21 cellular contexts compared by ENCODE assay signal in the genomic region with DNA sequence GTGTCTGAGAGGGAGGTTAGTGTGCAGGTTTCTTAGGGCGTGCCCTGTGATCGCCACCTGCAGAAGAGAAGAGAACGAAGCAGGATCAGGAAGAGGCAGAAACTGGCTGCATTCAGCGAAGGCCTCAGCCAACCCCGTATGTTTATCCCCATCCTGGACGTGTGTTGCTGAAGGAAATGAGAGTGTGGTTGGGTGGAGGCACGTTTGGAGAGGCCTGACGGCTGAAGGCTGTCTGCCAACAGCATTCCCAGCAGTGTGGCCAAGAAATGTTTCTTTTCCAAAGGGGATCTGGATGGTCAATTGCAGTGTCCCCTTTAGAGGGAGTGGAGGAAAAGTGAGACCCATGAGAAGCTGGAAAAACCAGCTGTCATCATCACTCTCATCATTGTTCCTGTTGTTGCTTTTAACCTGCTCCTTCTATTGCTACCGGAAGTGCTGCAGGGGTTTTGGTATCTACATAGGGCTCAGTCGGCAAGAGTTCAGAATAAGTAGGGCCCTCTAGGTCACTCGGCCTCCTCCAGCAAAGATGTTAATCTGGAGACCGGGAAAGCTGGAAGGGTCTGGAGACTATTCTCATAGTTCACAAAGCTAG. TPM values are rescaled to one million over a fixed set of nuclear protein-coding genes. Genes with fewer than 3 reads are reported as not detected.
DNase-seq lines count a peak whose midpoint lies in the region; ATAC-seq and TF ChIP-seq lines count a peak whose summit lies in the region.
"Had no signal": no experiment of that assay in that cellular context is flagged by ENCODE, and none has a peak within 500 bp of the region (broad histone marks: within the 10 kb centered on the region; RNA-seq: fewer than 3 reads in every experiment).

No MANE protein-coding gene starts in this region.

- intact Hi-C loops in esophagus muscularis mucosa (cut with DNase I), result no loop called here
- intact Hi-C loops in transverse colon (cut with DNase I; ENCODE audit: low total_unique reads), result no loop called here
- intact Hi-C loops in posterior cingulate gyrus (cut with DNase I), result no loop called here

- DNase-seq in activated effector memory CD4-positive, alpha-beta T cell treated with anti-CD3 and anti-CD28 coated beads, Interleukin-2, amount 50 U/mL, for 16 hours, result peak; percentile 13
- no peak for DNase-seq in activated effector memory CD4-positive, alpha-beta T cell treated with Interleukin-2 at 50 U/mL for 16 hours
- DNase-seq in esophagus muscularis mucosa (ENCODE audit: extremely low spot score) (no peak), mesothelial cell of epicardium (ENCODE audit: low spot score in 2 of 2, unreplicated experiment in 2 of 2) (no peak), transverse colon (no peak), posterior cingulate gyrus (no peak)
- DNase-seq in central memory CD4-positive, alpha-beta T cell, result no peak
- DNase-seq: activated CD4-positive, alpha-beta T cell treated with anti-CD3 and anti-CD28 coated beads for 36 hours; activated naive CD8-positive, alpha-beta T cell treated with anti-CD3 and anti-CD28 coated beads, Interleukin-2, amount 50 U/mL, for 24 hours; Caco-2; Karpas-422; kidney glomerular epithelial cell; NCI-H1092; NCI-H2081 treated with DMSO at 0.1 percent for 48 hours; NCI-H510A treated with DMSO at 0.1 percent for 48 hours; stimulated activated CD4-positive, alpha-beta T cell treated with anti-CD3 and anti-CD28 coated beads, Interleukin-15, amount 100 ng/mL, for 24 hours had no signal

- no peak for TF ChIP-seq CTCF in esophagus muscularis mucosa (IDR thresholded peaks at IDR 0.05)
- TF ChIP-seq CTCF in mesothelial cell of epicardium (IDR thresholded peaks at IDR 0.05; ENCODE audit: unreplicated experiment), result no peak
- TF ChIP-seq CTCF in transverse colon (IDR thresholded peaks at IDR 0.05), result no peak

- no peaks in the 10 kb centered on the region for H3K27me3 Mint-ChIP-seq in mesothelial cell of epicardium (ENCODE audit: low read depth)

- no peaks in the 10 kb centered on the region for H3K9me3 Mint-ChIP-seq in mesothelial cell of epicardium
- H3K9me3 Mint-ChIP-seq: activated naive CD8-positive, alpha-beta T cell treated with anti-CD3 and anti-CD28 coated beads, Interleukin-2, amount 50 U/mL, for 24 hours; activated T-helper 17 cell treated with anti-CD3 and anti-CD28 coated beads, Interleukin-2, amount 50 U/mL, for 72 hours had no signal

- H3K36me3 Mint-ChIP-seq in mesothelial cell of epicardium, result no peaks in the 10 kb centered on the region

- H3K27ac ChIP-seq in esophagus muscularis mucosa (replicated peaks in 1 of 4) (peak overlapping the region; percentile 7 to 52 (median 40)), transverse colon (peak overlapping the region in 3 of 4 donors; percentile 1 to 63 (median 31))
- H3K27ac ChIP-seq: 22Rv1, RWPE1 had no signal

- H3K4me3 Mint-ChIP-seq in mesothelial cell of epicardium, result no peak overlapping the region
- H3K4me3 Mint-ChIP-seq: activated CD4-positive, alpha-beta T cell treated with anti-CD3 and anti-CD28 coated beads for 36 hours; activated naive CD8-positive, alpha-beta T cell treated with anti-CD3 and anti-CD28 coated beads, Interleukin-2, amount 50 U/mL, for 24 hours; activated T-helper 17 cell treated with anti-CD3 and anti-CD28 coated beads, Interleukin-2, amount 50 U/mL, for 72 hours had no signal

- ATAC-seq in GM18868 (IDR thresholded peaks at IDR 0.05; ENCODE audit: unreplicated experiment), result no peak
- ATAC-seq: activated CD4-positive, alpha-beta T cell treated with anti-CD3 and anti-CD28 coated beads for 36 hours; activated naive CD8-positive, alpha-beta T cell treated with anti-CD3 and anti-CD28 coated beads, Interleukin-2, amount 50 U/mL, for 24 hours; activated T-helper 17 cell treated with anti-CD3 and anti-CD28 coated beads, Interleukin-2, amount 50 U/mL, for 72 hours had no signal

- H3K36me3 ChIP-seq in esophagus muscularis mucosa (no peaks in the 10 kb centered on the region), transverse colon (no peaks in the 10 kb centered on the region)

- H3K9me3 ChIP-seq in esophagus muscularis mucosa, result no peaks in the 10 kb centered on the region
- H3K9me3 ChIP-seq in transverse colon, result no peaks in the 10 kb centered on the region
- H3K9me3 ChIP-seq: Caco-2 had no signal

- H3K4me3 ChIP-seq in esophagus muscularis mucosa (no peak overlapping the region), transverse colon (no peak overlapping the region)

- WGBS in esophagus muscularis mucosa, result 52% methylated on average over 12 of the region's 12 CpGs
- 54 to 67% methylated on average over 10 to 12 of the region's 12 CpGs for WGBS in transverse colon (ENCODE audit: low coverage in 1 of 2), 2 donors

- no peak for TF ChIP-seq EP300 in esophagus muscularis mucosa (IDR thresholded peaks at IDR 0.05)
- TF ChIP-seq EP300 in transverse colon (IDR thresholded peaks at IDR 0.05; ENCODE audit: low read depth), result no peak

- H3K4me1 ChIP-seq in esophagus muscularis mucosa, result peaks cover 0 to 32% (median 24%) of the 10 kb centered on the region in 4 donors
- peaks cover 0 to 13% (median 0%) of the 10 kb centered on the region in 4 donors for H3K4me1 ChIP-seq in transverse colon
- H3K4me1 ChIP-seq: Caco-2 had no signal

- in situ Hi-C loops in transverse colon (cut with MboI; ENCODE audit: low pct_ligation_motif_present in 1 of 4, low pct_unique_long_range_greater_than_20kb in 1 of 4, low sequenced_read_pairs in 3 of 4), result no loop called here

- H3K27me3 ChIP-seq in esophagus muscularis mucosa (peaks cover 0 to 2% (median 0%) of the 10 kb centered on the region in 4 donors), transverse colon (no peaks in the 10 kb centered on the region)

- TF ChIP-seq POLR2A in esophagus muscularis mucosa (IDR thresholded peaks at IDR 0.05; ENCODE audit: low read depth) (no peak), transverse colon (IDR thresholded peaks at IDR 0.05) (no peak)

- peaks cover 36% of the 10 kb centered on the region for H3K4me1 Mint-ChIP-seq in mesothelial cell of epicardium
- H3K4me1 Mint-ChIP-seq: activated CD4-positive, alpha-beta T cell treated with anti-CD3 and anti-CD28 coated beads for 36 hours; activated naive CD8-positive, alpha-beta T cell treated with anti-CD3 and anti-CD28 coated beads, Interleukin-2, amount 50 U/mL, for 24 hours; activated T-helper 17 cell treated with anti-CD3 and anti-CD28 coated beads, Interleukin-2, amount 50 U/mL, for 72 hours had no signal

- peak overlapping the region; percentile 68 for H3K27ac Mint-ChIP-seq in mesothelial cell of epicardium
- H3K27ac Mint-ChIP-seq: activated CD4-positive, alpha-beta T cell treated with anti-CD3 and anti-CD28 coated beads for 36 hours; activated naive CD8-positive, alpha-beta T cell treated with anti-CD3 and anti-CD28 coated beads, Interleukin-2, amount 50 U/mL, for 24 hours; activated T-helper 17 cell treated with anti-CD3 and anti-CD28 coated beads, Interleukin-2, amount 50 U/mL, for 72 hours had no signal

RNA-seq across cellular contexts. Expression of gene SLC47A1, which starts 46.5 kb away (rescaled TPM):
- total RNA-seq in esophagus muscularis mucosa, result 1 to 10 TPM in 1 of 4 donors, under 1 TPM in 1, not detected in 2; 0.17 to 1.8 TPM
- 5.5 to 9.2 TPM (median 5.9 TPM) in 3 replicates for total RNA-seq in mesothelial cell of epicardium
- total RNA-seq in transverse colon, result under 1 TPM in 2 of 4 donors, not detected in 2; 0.32 to 0.96 TPM
- total RNA-seq: HT1080 had no signal
